Comparison of ENCODE assay signal across 9 cellular contexts in the genomic region with DNA sequence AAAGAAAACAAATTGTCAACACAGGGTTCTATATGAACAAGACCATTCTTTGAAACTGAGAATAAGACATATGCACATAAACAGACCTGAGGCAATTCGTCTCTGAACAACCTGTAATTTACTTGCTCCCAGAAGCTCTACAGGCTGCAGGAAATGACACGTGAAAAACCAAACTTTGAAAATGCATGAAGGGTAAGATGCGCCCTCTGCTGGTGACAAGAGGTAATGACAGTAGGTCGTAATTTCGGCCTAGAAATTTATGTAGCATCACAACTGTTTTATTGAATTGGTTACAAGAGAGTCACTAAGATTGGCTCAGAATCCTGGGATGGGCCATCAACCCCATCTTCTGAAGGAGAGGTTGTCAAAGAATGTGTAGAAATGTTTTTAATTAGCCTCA.
DNase-seq lines count a peak whose midpoint lies in the region; TF ChIP-seq lines count a peak whose summit lies in the region.
"Had no signal": no experiment of that assay in that cellular context is flagged by ENCODE, and none has a peak within 500 bp of the region (broad histone marks: within the 10 kb centered on the region; RNA-seq: fewer than 3 reads in every experiment).

No MANE protein-coding gene starts in this region.

- no peaks in the 10 kb centered on the region for H3K27me3 ChIP-seq in neutrophil

- H3K4me3 ChIP-seq in neutrophil (ENCODE audit: low read depth in 1 of 2, low read length in 1 of 2), result no peak overlapping the region

- no peaks in the 10 kb centered on the region for H3K9me3 Mint-ChIP-seq in T-helper 2 cell treated with Interferon-gamma antibody and Interleukin-4, amounts not matched to agents 5 μg/mL and 100 μg/mL, for 36 hours
- H3K9me3 Mint-ChIP-seq: IgD-negative memory B cell had no signal

- peak; percentile 65 for TF ChIP-seq CTCF in neutrophil (IDR thresholded peaks at IDR 0.05)

- H3K36me3 Mint-ChIP-seq in T-helper 2 cell treated with Interferon-gamma antibody and Interleukin-4, amounts not matched to agents 5 μg/mL and 100 μg/mL, for 36 hours (ENCODE audit: low read depth), result no peaks in the 10 kb centered on the region
- H3K36me3 Mint-ChIP-seq: IgD-negative memory B cell had no signal

- no peak overlapping the region for H3K27ac ChIP-seq in neutrophil

- DNase-seq in AG08396 (ENCODE audit: low spot score) (peak; percentile 3), ELR (ENCODE audit: low read depth) (peak; percentile 13), HT-29 (ENCODE audit: low spot score) (peak; percentile 44), RKO (ENCODE audit: low spot score) (peak; percentile 78), dermis microvascular lymphatic vessel endothelial cell (ENCODE audit: low read depth in 2 of 2) (peak; percentile 33 to 45), midbrain (lab: John Stamatoyannopoulos, UW) (no peak)
- DNase-seq in T-helper 2 cell treated with Interferon-gamma antibody and Interleukin-4, amounts not matched to agents 5 μg/mL and 100 μg/mL, for 36 hours (ENCODE audit: low spot score), result no peak

- H3K4me1 ChIP-seq in neutrophil (ENCODE audit: control insufficient read depth in 1 of 2, insufficient read depth in 1 of 2, low read depth in 1 of 2, low read length in 1 of 2), result no peaks in the 10 kb centered on the region

- H3K4me1 Mint-ChIP-seq in T-helper 2 cell treated with Interferon-gamma antibody and Interleukin-4, amounts not matched to agents 5 μg/mL and 100 μg/mL, for 36 hours (ENCODE audit: low read depth), result no peaks in the 10 kb centered on the region

- H3K27me3 Mint-ChIP-seq in T-helper 2 cell treated with Interferon-gamma antibody and Interleukin-4, amounts not matched to agents 5 μg/mL and 100 μg/mL, for 36 hours (ENCODE audit: low read depth), result no peaks in the 10 kb centered on the region
- H3K27me3 Mint-ChIP-seq: IgD-negative memory B cell had no signal

- H3K27ac Mint-ChIP-seq in T-helper 2 cell treated with Interferon-gamma antibody and Interleukin-4, amounts not matched to agents 5 μg/mL and 100 μg/mL, for 36 hours, result no peak overlapping the region
- H3K27ac Mint-ChIP-seq: IgD-negative memory B cell had no signal

- H3K4me3 Mint-ChIP-seq in T-helper 2 cell treated with Interferon-gamma antibody and Interleukin-4, amounts not matched to agents 5 μg/mL and 100 μg/mL, for 36 hours, result no peak overlapping the region
- H3K4me3 Mint-ChIP-seq: IgD-negative memory B cell had no signal

- H3K36me3 ChIP-seq in neutrophil, result no peaks in the 10 kb centered on the region

- no peaks in the 10 kb centered on the region for H3K9me3 ChIP-seq in neutrophil

Comparison
In these comparisons a context has a peak if more than half of its experiments do, and no peak if none do; other contexts are left out.
1. DNase-seq: peak in AG08396 (single experiment), ELR (single experiment), HT-29 (single experiment), RKO (single experiment) and dermis microvascular lymphatic vessel endothelial cell (2 of 2); none in T-helper 2 cell treated with Interferon-gamma antibody and Interleukin-4, amounts not matched to agents 5 μg/mL and 100 μg/mL, for 36 hours (single experiment) and midbrain (single experiment).